ENCODE assay signal across 20 cellular contexts in genomic region chr18:3675446-3675845, GRCh38.
DNase-seq lines count a peak whose midpoint lies in the region; ATAC-seq, FAIRE-seq and TF ChIP-seq lines count a peak whose summit lies in the region.
"Had no signal": no experiment of that assay in that cellular context is flagged by ENCODE, and none has a peak within 500 bp of the region (broad histone marks: within the 10 kb centered on the region; RNA-seq: fewer than 3 reads in every experiment).

No MANE protein-coding gene starts in this region.

- ATAC-seq in GM18868 (IDR thresholded peaks at IDR 0.05; ENCODE audit: unreplicated experiment) = no peak

- H3K4me3 ChIP-seq in bronchial epithelial cell (ENCODE audit: low read depth, low read length) = no peak overlapping the region
- H3K4me3 ChIP-seq: SJSA1 had no signal

- H3K36me3 ChIP-seq in bronchial epithelial cell (ENCODE audit: control insufficient read depth, insufficient read depth, low read length) = no peaks in the 10 kb centered on the region
- H3K36me3 ChIP-seq: SJSA1 had no signal

- DNase-seq in EL = peak; percentile 55
- peak; percentile 76 for DNase-seq in NCI-H226
- peak; percentile 77 for DNase-seq in bronchial epithelial cell (ENCODE audit: low read depth)
- peak; percentile 90 for DNase-seq in renal cortical epithelial cell (ENCODE audit: low read depth)
- no peak for DNase-seq in stimulated activated CD4-positive, alpha-beta T cell treated with anti-CD3 and anti-CD28 coated beads, Interleukin-2, amount 100 ng/mL, for 48 hours
- DNase-seq in Ammon's horn (ENCODE audit: low spot score) = no peak
- DNase-seq: activated CD4-positive, alpha-beta T cell treated with anti-CD3 and anti-CD28 coated beads, Interleukin-2, amount 10 ng/mL, durations not matched to agents 7 days and 5 days; activated naive CD4-positive, alpha-beta T cell treated with anti-CD3 and anti-CD28 coated beads, Interleukin-2, amount 50 U/mL, for 16 hours; caudate nucleus; CD4-positive, alpha-beta memory T cell; effector CD8-positive, alpha-beta T cell; KBM-7; NCI-H1436; NCI-H345; nephron progenitor cell had no signal

- no peak for FAIRE-seq in bronchial epithelial cell (lab: Jason Lieb, UNC)
- FAIRE-seq: G401.6, GM12891, H1 had no signal

- TF ChIP-seq CTCF in bronchial epithelial cell (IDR thresholded peaks at IDR 0.05; ENCODE audit: insufficient read depth, low read length, severe bottlenecking) = no peak

- H3K27me3 ChIP-seq in bronchial epithelial cell (ENCODE audit: control insufficient read depth, insufficient read depth, low read length) = no peaks in the 10 kb centered on the region
- H3K27me3 ChIP-seq: SJSA1 had no signal

Comparison
In these comparisons a context has a peak if more than half of its experiments do, and no peak if none do; other contexts are left out.
1. DNase-seq: peak in EL (single experiment), NCI-H226 (single experiment), bronchial epithelial cell (single experiment) and renal cortical epithelial cell (single experiment); none in stimulated activated CD4-positive, alpha-beta T cell treated with anti-CD3 and anti-CD28 coated beads, Interleukin-2, amount 100 ng/mL, for 48 hours (0 of 2) and Ammon's horn (single experiment).